8 cellular contexts compared by ENCODE assay signal in genomic region chr19:49295208-49295880, GRCh38. TPM values are rescaled to one million over a fixed set of nuclear protein-coding genes. Genes with fewer than 3 reads are reported as not detected.
"Had no signal": no experiment of that assay in that cellular context is flagged by ENCODE, and none has a peak within 500 bp of the region (broad histone marks: within the 10 kb centered on the region; RNA-seq: fewer than 3 reads in every experiment).

No MANE protein-coding gene starts in this region.

- H3K27ac ChIP-seq: HL-60 had no signal

- DNase-seq: IMR-90, KBM-7, KG1 had no signal

- FAIRE-seq: HTR-8/SVneo, K562 had no signal

- H3K4me3 ChIP-seq: K562 had no signal

- ATAC-seq: K562 had no signal

RNA-seq across cellular contexts. Expression of gene SLC6A16, which starts 29.6 kb away (rescaled TPM):
- total RNA-seq: HT-29, HT1080 had no signal

RNA-seq across cellular contexts. Expression of gene CD37, which starts 39.9 kb away (rescaled TPM):
- total RNA-seq: HT-29, HT1080, IMR-90 had no signal
- polyA plus RNA-seq: IMR-90 had no signal
